ENCODE assay signal across 17 cellular contexts in genomic region chr21:42263591-42264131, GRCh38. TPM values are rescaled to one million over a fixed set of nuclear protein-coding genes. Genes with fewer than 3 reads are reported as not detected.
DNase-seq lines count a peak whose midpoint lies in the region; ATAC-seq and TF ChIP-seq lines count a peak whose summit lies in the region.
"Had no signal": no experiment of that assay in that cellular context is flagged by ENCODE, and none has a peak within 500 bp of the region (broad histone marks: within the 10 kb centered on the region; RNA-seq: fewer than 3 reads in every experiment).

No MANE protein-coding gene starts in this region.

- no peaks in the 10 kb centered on the region for H3K36me3 Mint-ChIP-seq in WTC11
- H3K36me3 Mint-ChIP-seq: natural killer cell had no signal

- no peaks in the 10 kb centered on the region for H3K9me3 ChIP-seq in prostate gland
- H3K9me3 ChIP-seq: colonic mucosa had no signal

- 37% methylated on average over 18 of the region's 18 CpGs for WGBS in prostate gland

- intact Hi-C loops in left cardiac atrium (cut with DNase I) (no loop called here), prostate gland (cut with DNase I) (no loop called here)

- H3K4me1 Mint-ChIP-seq in WTC11: peaks cover 19% of the 10 kb centered on the region

- peaks cover 18% of the 10 kb centered on the region for H3K4me1 ChIP-seq in prostate gland (replicated peaks)
- H3K4me1 ChIP-seq: colonic mucosa had no signal

- H3K9me3 Mint-ChIP-seq in WTC11: no peaks in the 10 kb centered on the region
- H3K9me3 Mint-ChIP-seq: activated CD4-positive, alpha-beta T cell treated with anti-CD3 and anti-CD28 coated beads, Interleukin-2, amount 10 ng/mL, durations not matched to agents 24 days and 14 days; CD4-positive, alpha-beta memory T cell; natural killer cell; stimulated activated naive CD8-positive, alpha-beta T cell treated with anti-CD3 and anti-CD28 coated beads, Interleukin-15, Interleukin-2, amounts not matched to agents 100 ng/mL and 50 ng/mL, for 24 hours had no signal

- no peaks in the 10 kb centered on the region for H3K27me3 ChIP-seq in prostate gland (replicated peaks; ENCODE audit: insufficient read depth)
- H3K27me3 ChIP-seq: colonic mucosa had no signal

- ATAC-seq in WTC11 (peak; percentile 29), left cardiac atrium (peak; percentile 38 to 49), HG03135 (IDR thresholded peaks at IDR 0.05; ENCODE audit: unreplicated experiment) (no peak)
- ATAC-seq: natural killer cell had no signal

- TF ChIP-seq CTCF in WTC11 (IDR thresholded peaks at IDR 0.05): no peak
- no peak for TF ChIP-seq CTCF in prostate gland (IDR thresholded peaks at IDR 0.05)

- H3K4me3 ChIP-seq in prostate gland: no peak overlapping the region
- H3K4me3 ChIP-seq: colonic mucosa had no signal

- CTCF ChIA-PET in WTC11 (lab: Charles Lee): interaction anchor here (1.3 to 1.5 kb wide), 2 partner anchors 47 to 74 kb away, joined by 3 to 4 read pairs; no protein-coding TSS in a partner anchor

- H3K4me3 Mint-ChIP-seq in WTC11: no peak overlapping the region
- H3K4me3 Mint-ChIP-seq: activated CD4-positive, alpha-beta T cell treated with anti-CD3 and anti-CD28 coated beads, Interleukin-2, amount 10 ng/mL, durations not matched to agents 24 days and 14 days; natural killer cell; stimulated activated naive CD8-positive, alpha-beta T cell treated with anti-CD3 and anti-CD28 coated beads, Interleukin-15, Interleukin-2, amounts not matched to agents 100 ng/mL and 50 ng/mL, for 24 hours had no signal

- DNase-seq in ELF-1 (ENCODE audit: low read depth, low spot score) (peak; percentile 62), WTC11 (ENCODE audit: low spot score) (no peak), left cardiac atrium (peak; percentile 74), prostate gland (ENCODE audit: low spot score) (peak; percentile 63), SKM-1 (lab: John Stamatoyannopoulos, UW; ENCODE audit: unreplicated experiment) (no peak), SK-N-DZ (ENCODE audit: low spot score) (no peak)
- no peak for DNase-seq in activated naive CD4-positive, alpha-beta T cell treated with anti-CD3 and anti-CD28 coated beads, Interleukin-2, amount 50 U/mL, for 16 hours
- DNase-seq: activated CD4-positive, alpha-beta T cell treated with anti-CD3 and anti-CD28 coated beads, Interleukin-2, amount 10 ng/mL, durations not matched to agents 24 days and 14 days; activated effector memory CD4-positive, alpha-beta T cell treated with anti-CD3 and anti-CD28 coated beads, Interleukin-2, amount 50 U/mL, for 16 hours; CD4-positive, alpha-beta memory T cell; colonic mucosa; KG1; natural killer cell; SHP77 treated with DMSO at 0.1 percent for 48 hours had no signal

- H3K36me3 ChIP-seq in prostate gland: no peaks in the 10 kb centered on the region
- H3K36me3 ChIP-seq: colonic mucosa had no signal

- POLR2A ChIA-PET in WTC11 (lab: Charles Lee): no interaction called here

- peak overlapping the region; percentile 62 to 64 for H3K27ac ChIP-seq in prostate gland
- H3K27ac ChIP-seq: colonic mucosa had no signal

- no peak overlapping the region for H3K27ac Mint-ChIP-seq in WTC11
- H3K27ac Mint-ChIP-seq: activated CD4-positive, alpha-beta T cell treated with anti-CD3 and anti-CD28 coated beads, Interleukin-2, amount 10 ng/mL, durations not matched to agents 24 days and 14 days; natural killer cell; stimulated activated naive CD8-positive, alpha-beta T cell treated with anti-CD3 and anti-CD28 coated beads, Interleukin-15, Interleukin-2, amounts not matched to agents 100 ng/mL and 50 ng/mL, for 24 hours had no signal

- H3K27me3 Mint-ChIP-seq in WTC11 (ENCODE audit: low read depth): no peaks in the 10 kb centered on the region
- H3K27me3 Mint-ChIP-seq: activated CD4-positive, alpha-beta T cell treated with anti-CD3 and anti-CD28 coated beads, Interleukin-2, amount 10 ng/mL, durations not matched to agents 24 days and 14 days; CD4-positive, alpha-beta memory T cell; stimulated activated naive CD8-positive, alpha-beta T cell treated with anti-CD3 and anti-CD28 coated beads, Interleukin-15, Interleukin-2, amounts not matched to agents 100 ng/mL and 50 ng/mL, for 24 hours had no signal

- no peak for TF ChIP-seq POLR2A in prostate gland (IDR thresholded peaks at IDR 0.05)

TF ChIP-seq in WTC11, 78 proteins besides CTCF, POLR2A, EP300 and RAD21:
- TF ChIP-seq IRF2 (CRISPR knock-in tag; IDR thresholded peaks at IDR 0.05; ENCODE audit: borderline replicate concordance, low read depth): no peak
- TF ChIP-seq AFF4 (CRISPR knock-in tag; IDR thresholded peaks at IDR 0.05; ENCODE audit: borderline replicate concordance): no peak
- TF ChIP-seq ZBTB21 (CRISPR knock-in tag; IDR thresholded peaks at IDR 0.05; ENCODE audit: borderline replicate concordance): no peak
- no peak for TF ChIP-seq ZNF232 (CRISPR knock-in tag; IDR thresholded peaks at IDR 0.05)
- TF ChIP-seq SMAD4 (CRISPR knock-in tag; IDR thresholded peaks at IDR 0.05): no peak
- no peak for TF ChIP-seq ESRRA (CRISPR knock-in tag; IDR thresholded peaks at IDR 0.05; ENCODE audit: borderline replicate concordance)
- no peak for TF ChIP-seq CREB1 (CRISPR knock-in tag; IDR thresholded peaks at IDR 0.05)
- TF ChIP-seq MXD4 (CRISPR knock-in tag; IDR thresholded peaks at IDR 0.05; ENCODE audit: borderline replicate concordance): no peak
- no peak for TF ChIP-seq ZNF138 (CRISPR knock-in tag; conservative IDR thresholded peaks at IDR 0.05)
- no peak for TF ChIP-seq ZBTB43 (CRISPR knock-in tag; IDR thresholded peaks at IDR 0.05)
- TF ChIP-seq GRHL2 (CRISPR knock-in tag; IDR thresholded peaks at IDR 0.05; ENCODE audit: insufficient replicate concordance, severe bottlenecking): no peak
- no peak for TF ChIP-seq NFATC4 (CRISPR knock-in tag; IDR thresholded peaks at IDR 0.05)

RNA-seq across cellular contexts. Expression of gene ABCG1, which starts 44.7 kb away (rescaled TPM):
- total RNA-seq in WTC11 (2021) (2.9 to 4.0 TPM (median 3.7 TPM) in 3 replicates), left cardiac atrium (10 to 100 TPM in 1 of 2 donors, 1 to 10 TPM in 1; 6.3 to 13.5 TPM), prostate gland (10 to 100 TPM; 22.7 to 28.3 TPM)
- 0.09 and 0.12 TPM in 2 replicates for polyA plus RNA-seq in SK-N-DZ (2014; cell fraction: cytosol; rRNA removed)
- not detected in 2 replicates for polyA plus RNA-seq in SK-N-DZ (2014; cell fraction: nucleus; rRNA removed)

RNA-seq across cellular contexts. Expression of gene TFF3, which starts 51.5 kb away (rescaled TPM):
- total RNA-seq in WTC11 (2021) (2.9 to 4.2 TPM (median 3.5 TPM) in 3 replicates), left cardiac atrium (1 to 10 TPM; 4.1 to 9.1 TPM), prostate gland (10 to 100 TPM; 30.6 to 49.8 TPM)
- polyA plus RNA-seq in SK-N-DZ (2014; cell fraction: cytosol; rRNA removed): not detected in 2 replicates
- not detected in 2 replicates for polyA plus RNA-seq in SK-N-DZ (2014; cell fraction: nucleus; rRNA removed)
- total RNA-seq: activated CD4-positive, alpha-beta T cell treated with anti-CD3 and anti-CD28 coated beads, Interleukin-2, amount 10 ng/mL, durations not matched to agents 24 days and 14 days; CD4-positive, alpha-beta memory T cell; natural killer cell; NCI-H460 had no signal
- polyA plus RNA-seq: CD4-positive, alpha-beta memory T cell had no signal

Comparison
In these comparisons a context has a peak if more than half of its experiments do, and no peak if none do; other contexts are left out.
1. DNase-seq: peak in ELF-1 (single experiment), left cardiac atrium (single experiment) and prostate gland (single experiment); none in WTC11 (single experiment), SKM-1 (single experiment), SK-N-DZ (single experiment) and activated naive CD4-positive, alpha-beta T cell treated with anti-CD3 and anti-CD28 coated beads, Interleukin-2, amount 50 U/mL, for 16 hours (single experiment).